ENCODE assay signal across 23 cellular contexts in genomic region chr1:53577141-53578100, GRCh38.
DNase-seq lines count a peak whose midpoint lies in the region; ATAC-seq, FAIRE-seq and TF ChIP-seq lines count a peak whose summit lies in the region.
"Had no signal": no experiment of that assay in that cellular context is flagged by ENCODE, and none has a peak within 500 bp of the region (broad histone marks: within the 10 kb centered on the region; RNA-seq: fewer than 3 reads in every experiment).

No MANE protein-coding gene starts in this region.

- no peaks in the 10 kb centered on the region for H3K9me2 ChIP-seq in GM23338 (ENCODE audit: insufficient read depth)

- H2BK120ac ChIP-seq in H1 (replicated peaks; ENCODE audit: low read depth, low read length), result no peak overlapping the region

- no peak for TF ChIP-seq EP300 in H1 (IDR thresholded peaks at IDR 0.05; ENCODE audit: borderline replicate concordance in 1 of 2, low read depth in 2 of 2, low read length in 2 of 2)

- H2BK20ac ChIP-seq in H1 (ENCODE audit: low read length), result no peak overlapping the region

- no peak overlapping the region for H3K4ac ChIP-seq in H1 (replicated peaks; ENCODE audit: insufficient read length, low read depth, low read length)

- no peak overlapping the region for H3K14ac ChIP-seq in H1 (ENCODE audit: insufficient read length)

- no peaks in the 10 kb centered on the region for H3K79me2 ChIP-seq in GM23338 (replicated peaks; ENCODE audit: insufficient read depth)
- H3K79me2 ChIP-seq in H1 (ENCODE audit: control insufficient read depth in 1 of 2, insufficient read depth in 2 of 2, low read length in 2 of 2), result no peaks in the 10 kb centered on the region

- no peak overlapping the region; the same call in 1 of the 2 replicates for H2BK15ac ChIP-seq in H1 (ENCODE audit: low read length)

- H2AFZ ChIP-seq in GM23338 (no peak overlapping the region), H1 (ENCODE audit: low read length) (no peak overlapping the region)

- no peak overlapping the region for H2BK5ac ChIP-seq in H1 (ENCODE audit: low read depth, low read length)

- H3K9me3 ChIP-seq in H1 (ENCODE audit: insufficient read depth in 2 of 2, low read depth in 1 of 2, low read length in 1 of 2), result no peaks in the 10 kb centered on the region
- H3K9me3 ChIP-seq: colonic mucosa, heart left ventricle, testis had no signal

- 88% methylated on average over 8 of the region's 8 CpGs; no CpG with 5 or more reads in 1 of the 2 experiments for WGBS in H1 (ENCODE audit: extremely low coverage in 1 of 2, insufficient coverage in 1 of 2, insufficient read length in 1 of 2, insufficient replicate concordance in 2 of 2, low coverage in 1 of 2, low lambda C conversion rate in 2 of 2, missing lambda C conversion rate in 1 of 2), 2 experiments

- no peak overlapping the region for H3K4me3 ChIP-seq in GM23338
- no peak overlapping the region for H3K4me3 ChIP-seq in H1 (ENCODE audit: extremely low read depth in 1 of 4, insufficient read depth in 2 of 4, low read depth in 3 of 4, low read length in 4 of 4)
- H3K4me3 ChIP-seq: colonic mucosa, heart left ventricle, testis had no signal

- TF ChIP-seq CTCF in GM23338 (conservative IDR thresholded peaks at IDR 0.05; ENCODE audit: low read depth in 2 of 2), result peak; percentile 33 to 59
- TF ChIP-seq CTCF in H1 (IDR thresholded peaks at IDR 0.05; ENCODE audit: control extremely low read depth in 1 of 3, insufficient read depth in 1 of 3, low read depth in 1 of 3, low read length in 3 of 3), result peak; percentile 36 to 54 (median 48)
- TF ChIP-seq CTCF in osteocyte (IDR thresholded peaks at IDR 0.05), result no peak
- no peak for TF ChIP-seq CTCF in GM10248 (IDR thresholded peaks at IDR 0.05; ENCODE audit: control extremely low read depth, extremely low read depth, low read depth, missing control alignments)

- H3K9ac ChIP-seq in H1 (replicated peaks in 1 of 4; ENCODE audit: extremely low read depth in 1 of 4, low read depth in 3 of 4, low read length in 3 of 4), result no peak overlapping the region

- no peak overlapping the region for H4K5ac ChIP-seq in H1 (ENCODE audit: insufficient read length, low read depth, low read length)

- H3K23ac ChIP-seq in H1 (ENCODE audit: insufficient read length), result no peak overlapping the region

- no peak for ATAC-seq in activated CD8-positive, alpha-beta memory T cell treated with anti-CD3 and anti-CD28 coated beads, Interleukin-2, amount 10 ng/mL, durations not matched to agents 7 days and 5 days
- ATAC-seq in GM23338, result peak; percentile 64
- ATAC-seq: activated T-cell treated with anti-CD3 and anti-CD28 coated beads, Interleukin-2, amount 50 U/mL, for 72 hours; heart left ventricle; left ventricle myocardium superior had no signal

- no peak overlapping the region for H2BK12ac ChIP-seq in H1 (ENCODE audit: low read depth, low read length)

- H3K27me3 ChIP-seq in GM23338 (ENCODE audit: insufficient read depth) (no peaks in the 10 kb centered on the region), H1 (replicated peaks in 1 of 4; ENCODE audit: control insufficient read depth in 3 of 4, extremely low read depth in 1 of 4, insufficient read depth in 3 of 4, low read length in 3 of 4) (no peaks in the 10 kb centered on the region)
- H3K27me3 ChIP-seq: colonic mucosa, testis had no signal

- H3K23me2 ChIP-seq in H1 (ENCODE audit: low read depth, low read length), result no peaks in the 10 kb centered on the region

- H3K4me3 Mint-ChIP-seq in activated CD8-positive, alpha-beta memory T cell treated with anti-CD3 and anti-CD28 coated beads, Interleukin-2, amount 10 ng/mL, durations not matched to agents 7 days and 5 days, result no peak overlapping the region
- no peak overlapping the region for H3K4me3 Mint-ChIP-seq in GM23338
- no peak overlapping the region for H3K4me3 Mint-ChIP-seq in osteocyte (ENCODE audit: unreplicated experiment)
- H3K4me3 Mint-ChIP-seq: activated T-cell treated with anti-CD3 and anti-CD28 coated beads, Interleukin-2, amount 50 U/mL, for 72 hours; immature natural killer cell had no signal

- no peak overlapping the region for H2AK5ac ChIP-seq in H1 (ENCODE audit: low read depth, low read length)

- H3K56ac ChIP-seq in H1 (replicated peaks; ENCODE audit: insufficient read length, low read depth, low read length), result no peak overlapping the region

- no peak for TF ChIP-seq POLR2A in H1 (IDR thresholded peaks at IDR 0.05; ENCODE audit: control extremely low read depth in 1 of 2, low read depth in 2 of 2, low read length in 2 of 2)

- peak; percentile 28 to 54; a peak in 3 of 4 replicates for TF ChIP-seq RAD21 in H1 (IDR thresholded peaks at IDR 0.05 in 1 of 2, conservative IDR thresholded peaks at IDR 0.05 in 1 of 2; ENCODE audit: low read depth in 2 of 2, low read length in 2 of 2)

- no peaks in the 10 kb centered on the region for H3K36me3 ChIP-seq in GM23338 (ENCODE audit: insufficient read depth)
- no peaks in the 10 kb centered on the region for H3K36me3 ChIP-seq in H1 (ENCODE audit: control insufficient read depth in 2 of 4, insufficient read depth in 4 of 4, low read length in 3 of 4)
- H3K36me3 ChIP-seq: colonic mucosa, heart left ventricle had no signal

- H3K27ac ChIP-seq in GM23338 (ENCODE audit: low read depth), result no peak overlapping the region
- no peak overlapping the region for H3K27ac ChIP-seq in H1 (ENCODE audit: low read depth, low read length)
- H3K27ac ChIP-seq: C4-2B, colonic mucosa, heart left ventricle, testis had no signal

- H3K27me3 Mint-ChIP-seq in activated CD8-positive, alpha-beta memory T cell treated with anti-CD3 and anti-CD28 coated beads, Interleukin-2, amount 10 ng/mL, durations not matched to agents 7 days and 5 days, result peaks cover 3% of the 10 kb centered on the region
- H3K27me3 Mint-ChIP-seq in GM23338 (ENCODE audit: insufficient read depth, low read depth, poor library complexity) (peaks cover 19% of the 10 kb centered on the region), osteocyte (ENCODE audit: unreplicated experiment) (no peaks in the 10 kb centered on the region)

- CTCF ChIA-PET in activated CD8-positive, alpha-beta memory T cell treated with anti-CD3 and anti-CD28 coated beads, Interleukin-2, amount 10 ng/mL, durations not matched to agents 7 days and 5 days (lab: Charles Lee), result no interaction called here
- CTCF ChIA-PET in H1 (lab: Charles Lee; ENCODE audit: partially characterized antibody) (interaction anchor here (0.5 to 13.2 kb wide), 23 partner anchors 9 to 165 kb away, joined by 3 to 175 read pairs (median 4); no protein-coding TSS in a partner anchor), GM10248 (lab: Yijun Ruan, JAX) (interaction anchor here (0.9 to 1.3 kb wide), 5 partner anchors 9 to 91 kb away, joined by 3 read pairs; no protein-coding TSS in a partner anchor)

- H4K8ac ChIP-seq in H1 (ENCODE audit: extremely low read depth, insufficient read depth, low read length), result no peak overlapping the region

- POLR2A ChIA-PET in H1 (lab: Charles Lee; ENCODE audit: partially characterized antibody) (interaction anchor here (0.9 kb wide), 1 partner anchor 128 kb away, joined by 3 read pairs; no protein-coding TSS in a partner anchor), GM10248 (lab: Yijun Ruan, JAX) (no interaction called here)

- H3K79me1 ChIP-seq in H1 (ENCODE audit: low read depth, low read length), result no peaks in the 10 kb centered on the region

- H3K27ac Mint-ChIP-seq in activated CD8-positive, alpha-beta memory T cell treated with anti-CD3 and anti-CD28 coated beads, Interleukin-2, amount 10 ng/mL, durations not matched to agents 7 days and 5 days, result no peak overlapping the region
- no peak overlapping the region for H3K27ac Mint-ChIP-seq in GM23338
- H3K27ac Mint-ChIP-seq in osteocyte (ENCODE audit: unreplicated experiment), result peak overlapping the region; percentile 20
- H3K27ac Mint-ChIP-seq: activated T-cell treated with anti-CD3 and anti-CD28 coated beads, Interleukin-2, amount 50 U/mL, for 72 hours had no signal

- no peak for FAIRE-seq in H1 (lab: Jason Lieb, UNC)

- H4K91ac ChIP-seq in H1 (replicated peaks; ENCODE audit: insufficient read length, low read length), result no peak overlapping the region

- H4K20me1 ChIP-seq in GM23338 (replicated peaks; ENCODE audit: insufficient read depth), result no peaks in the 10 kb centered on the region
- H4K20me1 ChIP-seq in H1 (replicated peaks in 1 of 2; ENCODE audit: control insufficient read depth in 1 of 2, insufficient read depth in 2 of 2, low read length in 2 of 2), result peaks cover 0 to 2% of the 10 kb centered on the region in 2 experiments

- H3F3A ChIP-seq in GM23338 (replicated peaks; ENCODE audit: low read depth), result no peaks in the 10 kb centered on the region

- peak; percentile 6 for DNase-seq in activated CD8-positive, alpha-beta memory T cell treated with anti-CD3 and anti-CD28 coated beads, Interleukin-2, amount 50 U/mL, for 4 hours
- no peak for DNase-seq in activated CD8-positive, alpha-beta memory T cell treated with anti-CD3 and anti-CD28 coated beads, Interleukin-2, amount 10 ng/mL, durations not matched to agents 7 days and 5 days
- peak; percentile 48 for DNase-seq in GM23338 (ENCODE audit: low spot score)
- no peak for DNase-seq in H1 (ENCODE audit: low read depth in 1 of 2, low spot score in 2 of 2)
- DNase-seq in osteocyte (ENCODE audit: extremely low spot score, unreplicated experiment), result no peak
- DNase-seq in RKO (ENCODE audit: low spot score), result no peak
- no peak for DNase-seq in ureter (ENCODE audit: low spot score)
- no peak for DNase-seq in GM10248 (ENCODE audit: extremely low spot score)
- DNase-seq: activated T-cell treated with anti-CD3 and anti-CD28 coated beads, Interleukin-2, amount 50 U/mL, for 72 hours; colonic mucosa; DMS153; GF-D8; immature natural killer cell; left ventricle myocardium superior; MM.1S; NCI-H1436; NCI-H526; SIG-M5; T-helper 1 cell; testis had no signal

- H3K4me1 ChIP-seq in GM23338 (ENCODE audit: insufficient read depth) (no peaks in the 10 kb centered on the region; the same call in 1 of the 2 replicates), H1 (replicated peaks in 1 of 4; ENCODE audit: control insufficient read depth in 3 of 4, insufficient read depth in 4 of 4, low read length in 3 of 4) (peaks cover 0 to 10% (median 6%) of the 10 kb centered on the region in 4 experiments; a peak in 5 of 7 replicates)
- H3K4me1 ChIP-seq: colonic mucosa, heart left ventricle had no signal

- H3K4me1 Mint-ChIP-seq in activated CD8-positive, alpha-beta memory T cell treated with anti-CD3 and anti-CD28 coated beads, Interleukin-2, amount 10 ng/mL, durations not matched to agents 7 days and 5 days, result peaks cover 6% of the 10 kb centered on the region
- H3K4me1 Mint-ChIP-seq in GM23338 (peaks cover 20% of the 10 kb centered on the region), osteocyte (ENCODE audit: unreplicated experiment) (peaks cover 47% of the 10 kb centered on the region)

- no peaks in the 10 kb centered on the region for H3K36me3 Mint-ChIP-seq in activated CD8-positive, alpha-beta memory T cell treated with anti-CD3 and anti-CD28 coated beads, Interleukin-2, amount 10 ng/mL, durations not matched to agents 7 days and 5 days
- H3K36me3 Mint-ChIP-seq in GM23338 (ENCODE audit: low read depth) (no peaks in the 10 kb centered on the region), osteocyte (ENCODE audit: unreplicated experiment) (peaks cover 16% of the 10 kb centered on the region)
- H3K36me3 Mint-ChIP-seq: brain had no signal

- no peaks in the 10 kb centered on the region for H3K9me3 Mint-ChIP-seq in activated CD8-positive, alpha-beta memory T cell treated with anti-CD3 and anti-CD28 coated beads, Interleukin-2, amount 10 ng/mL, durations not matched to agents 7 days and 5 days (ENCODE audit: low read depth)
- H3K9me3 Mint-ChIP-seq in GM23338 (no peaks in the 10 kb centered on the region), osteocyte (ENCODE audit: unreplicated experiment) (no peaks in the 10 kb centered on the region)
- H3K9me3 Mint-ChIP-seq: activated T-cell treated with anti-CD3 and anti-CD28 coated beads, Interleukin-2, amount 50 U/mL, for 72 hours had no signal

- H3K4me2 ChIP-seq in GM23338 (0 out of 2 replicates have a peak overlapping the region, but pooled peaks have one; percentile 10), H1 (ENCODE audit: insufficient read depth in 1 of 2, low read depth in 2 of 2, low read length in 2 of 2) (no peak overlapping the region)

- no peak overlapping the region for H3K18ac ChIP-seq in H1 (ENCODE audit: extremely low read depth, low read length)

Comparison
In these comparisons a context has a peak if more than half of its experiments do, and no peak if none do; other contexts are left out.
1. DNase-seq: peak in activated CD8-positive, alpha-beta memory T cell treated with anti-CD3 and anti-CD28 coated beads, Interleukin-2, amount 50 U/mL, for 4 hours (single experiment) and GM23338 (single experiment); none in activated CD8-positive, alpha-beta memory T cell treated with anti-CD3 and anti-CD28 coated beads, Interleukin-2, amount 10 ng/mL, durations not matched to agents 7 days and 5 days (single experiment), H1 (0 of 2), osteocyte (single experiment), RKO (single experiment), ureter (single experiment) and GM10248 (single experiment).
2. CTCF ChIP-seq: peak in GM23338 (2 of 2) and H1 (3 of 3); none in osteocyte (single experiment) and GM10248 (single experiment).